Comparison of ENCODE assay signal across 16 cellular contexts in the genomic region with DNA sequence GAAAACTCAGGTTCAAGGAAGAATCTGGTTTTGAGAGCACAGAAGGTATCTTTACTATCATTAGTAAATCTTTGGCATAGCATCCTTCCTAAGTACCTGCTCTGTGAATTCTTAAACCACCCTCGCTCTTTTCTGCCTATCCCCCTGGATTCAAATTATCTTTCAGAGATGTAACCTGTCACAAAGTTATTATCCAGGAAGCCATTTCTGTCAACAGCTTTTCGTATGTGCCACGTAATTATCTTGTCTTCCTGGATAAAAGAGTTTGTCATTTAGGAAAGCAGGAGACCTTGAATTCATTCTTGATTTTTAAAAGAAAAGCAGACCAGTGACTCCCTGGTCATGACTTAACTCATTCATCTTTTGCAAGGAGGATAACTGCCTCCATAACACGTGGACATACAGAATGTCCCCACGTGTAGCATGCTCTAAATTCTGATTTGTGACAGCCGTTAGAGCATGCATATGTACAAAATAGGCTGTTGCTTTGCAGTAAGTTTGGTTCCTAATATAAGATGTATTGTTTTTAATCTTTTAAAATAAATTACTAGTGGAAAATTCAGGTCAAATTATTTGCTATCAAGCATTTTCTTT.
DNase-seq lines count a peak whose midpoint lies in the region; ATAC-seq and TF ChIP-seq lines count a peak whose summit lies in the region.
"Had no signal": no experiment of that assay in that cellular context is flagged by ENCODE, and none has a peak within 500 bp of the region (broad histone marks: within the 10 kb centered on the region; RNA-seq: fewer than 3 reads in every experiment).

No MANE protein-coding gene starts in this region.

- no peaks in the 10 kb centered on the region for H3K79me2 ChIP-seq in DOHH2 (ENCODE audit: control insufficient read depth, low read length)

- H3K9me3 ChIP-seq in DOHH2 (ENCODE audit: control insufficient read depth, insufficient read depth, low read length) (no peaks in the 10 kb centered on the region), neutrophil (no peaks in the 10 kb centered on the region), thyroid gland (no peaks in the 10 kb centered on the region)

- H3K27me3 Mint-ChIP-seq in activated naive CD8-positive, alpha-beta T cell treated with anti-CD3 and anti-CD28 coated beads, Interleukin-2, amount 10 ng/mL, durations not matched to agents 7 days and 5 days, result peaks cover 9% of the 10 kb centered on the region
- H3K27me3 Mint-ChIP-seq in activated naive CD8-positive, alpha-beta T cell treated with anti-CD3 and anti-CD28 coated beads for 36 hours, result no peaks in the 10 kb centered on the region
- no peaks in the 10 kb centered on the region for H3K27me3 Mint-ChIP-seq in chondrocyte (ENCODE audit: low read depth)

- H3K4me1 ChIP-seq in DOHH2 (ENCODE audit: control insufficient read depth, low read length) (peaks cover 19% of the 10 kb centered on the region), neutrophil (ENCODE audit: control insufficient read depth in 1 of 2, insufficient read depth in 1 of 2, low read depth in 1 of 2, low read length in 1 of 2) (peaks cover 18 to 27% of the 10 kb centered on the region in 2 experiments), thyroid gland (no peaks in the 10 kb centered on the region)

- peaks cover 13% of the 10 kb centered on the region for H3K4me1 Mint-ChIP-seq in activated naive CD8-positive, alpha-beta T cell treated with anti-CD3 and anti-CD28 coated beads, Interleukin-2, amount 10 ng/mL, durations not matched to agents 7 days and 5 days
- peaks cover 26% of the 10 kb centered on the region for H3K4me1 Mint-ChIP-seq in activated naive CD8-positive, alpha-beta T cell treated with anti-CD3 and anti-CD28 coated beads for 36 hours
- H3K4me1 Mint-ChIP-seq in chondrocyte (ENCODE audit: low read depth), result peaks cover 70% of the 10 kb centered on the region

- 90% methylated on average over 6 of the region's 6 CpGs for WGBS in thyroid gland, 2 donors

- no peaks in the 10 kb centered on the region for H3K27me3 ChIP-seq in DOHH2 (ENCODE audit: control insufficient read depth, low read length)
- no peaks in the 10 kb centered on the region for H3K27me3 ChIP-seq in neutrophil
- H3K27me3 ChIP-seq in thyroid gland, result no peaks in the 10 kb centered on the region

- POLR2A ChIA-PET in activated naive CD8-positive, alpha-beta T cell treated with anti-CD3 and anti-CD28 coated beads, Interleukin-2, amount 10 ng/mL, durations not matched to agents 7 days and 5 days (lab: Charles Lee), result no interaction called here

- DNase-seq in activated naive CD8-positive, alpha-beta T cell treated with anti-CD3 and anti-CD28 coated beads, Interleukin-2, amount 10 ng/mL, durations not matched to agents 7 days and 5 days, result no peak
- no peak for DNase-seq in activated naive CD8-positive, alpha-beta T cell treated with anti-CD3 and anti-CD28 coated beads for 36 hours
- DNase-seq in chondrocyte (ENCODE audit: low spot score) (no peak), thyroid gland (no peak), EL (no peak)
- DNase-seq: DMS153, HCEC 1CT, NCI-H1694 treated with DMSO at 0.1 percent for 48 hours, OCI-M1, Right ventricle myocardium superior had no signal

- H3K4me3 Mint-ChIP-seq in activated naive CD8-positive, alpha-beta T cell treated with anti-CD3 and anti-CD28 coated beads, Interleukin-2, amount 10 ng/mL, durations not matched to agents 7 days and 5 days, result peak overlapping the region; percentile 57
- H3K4me3 Mint-ChIP-seq in activated naive CD8-positive, alpha-beta T cell treated with anti-CD3 and anti-CD28 coated beads for 36 hours, result no peak overlapping the region
- no peak overlapping the region for H3K4me3 Mint-ChIP-seq in chondrocyte (ENCODE audit: unreplicated experiment)
- H3K4me3 Mint-ChIP-seq: GM23338 had no signal

- no peaks in the 10 kb centered on the region for H3K9me3 Mint-ChIP-seq in activated naive CD8-positive, alpha-beta T cell treated with anti-CD3 and anti-CD28 coated beads, Interleukin-2, amount 10 ng/mL, durations not matched to agents 7 days and 5 days
- no peaks in the 10 kb centered on the region for H3K9me3 Mint-ChIP-seq in activated naive CD8-positive, alpha-beta T cell treated with anti-CD3 and anti-CD28 coated beads for 36 hours
- H3K9me3 Mint-ChIP-seq in chondrocyte (ENCODE audit: low read depth), result no peaks in the 10 kb centered on the region
- H3K9me3 Mint-ChIP-seq: GM23338 had no signal

- TF ChIP-seq POLR2A in thyroid gland (IDR thresholded peaks at IDR 0.05), result no peak

- intact Hi-C loops in thyroid gland (cut with DNase I), result no loop called here

- H3K36me3 ChIP-seq in DOHH2 (ENCODE audit: control insufficient read depth, low read length), result peaks cover 3% of the 10 kb centered on the region; the same call in 1 of the 2 replicates
- no peaks in the 10 kb centered on the region for H3K36me3 ChIP-seq in neutrophil
- peaks cover under 1 to 5% of the 10 kb centered on the region in 2 donors for H3K36me3 ChIP-seq in thyroid gland

- H3F3A ChIP-seq in DOHH2 (ENCODE audit: control insufficient read depth, insufficient read depth), result no peaks in the 10 kb centered on the region

- H3K27ac ChIP-seq in DOHH2 (ENCODE audit: low read depth, low read length), result no peak overlapping the region
- H3K27ac ChIP-seq in neutrophil, result peak overlapping the region; percentile 66
- H3K27ac ChIP-seq in thyroid gland, result no peak overlapping the region
- H3K27ac ChIP-seq: HL-60, KMS-11 had no signal

- TF ChIP-seq CTCF in DOHH2 (IDR thresholded peaks at IDR 0.05; ENCODE audit: low read depth, low read length, poor library complexity, severe bottlenecking) (no peak), chondrocyte (IDR thresholded peaks at IDR 0.05) (no peak), neutrophil (IDR thresholded peaks at IDR 0.05) (no peak), thyroid gland (IDR thresholded peaks at IDR 0.05) (no peak)

- H3K4me2 ChIP-seq in DOHH2 (ENCODE audit: low read length), result peak overlapping the region; percentile 32; the same call in 1 of the 2 replicates
- H3K4me2 ChIP-seq: GM23338, KMS-11 had no signal

- no peaks in the 10 kb centered on the region for H3K9me2 ChIP-seq in DOHH2 (replicated peaks; ENCODE audit: control insufficient read depth, low read length)

- no peak for ATAC-seq in activated naive CD8-positive, alpha-beta T cell treated with anti-CD3 and anti-CD28 coated beads, Interleukin-2, amount 10 ng/mL, durations not matched to agents 7 days and 5 days (ENCODE audit: low read depth)
- ATAC-seq in HG02870 (IDR thresholded peaks at IDR 0.05; ENCODE audit: unreplicated experiment), result no peak
- ATAC-seq: GM23338 had no signal

- H3K36me3 Mint-ChIP-seq in activated naive CD8-positive, alpha-beta T cell treated with anti-CD3 and anti-CD28 coated beads, Interleukin-2, amount 10 ng/mL, durations not matched to agents 7 days and 5 days, result no peaks in the 10 kb centered on the region
- no peaks in the 10 kb centered on the region for H3K36me3 Mint-ChIP-seq in activated naive CD8-positive, alpha-beta T cell treated with anti-CD3 and anti-CD28 coated beads for 36 hours
- H3K36me3 Mint-ChIP-seq in chondrocyte (ENCODE audit: low read depth), result peaks cover 24% of the 10 kb centered on the region

- H4K20me1 ChIP-seq in DOHH2 (ENCODE audit: control insufficient read depth, insufficient read depth, low read depth, low read length), result no peaks in the 10 kb centered on the region

- H3K4me3 ChIP-seq in DOHH2 (ENCODE audit: low read length) (no peak overlapping the region), neutrophil (ENCODE audit: low read depth in 1 of 2, low read length in 1 of 2) (no peak overlapping the region), thyroid gland (replicated peaks in 1 of 3) (no peak overlapping the region)
- H3K4me3 ChIP-seq: GM23338 had no signal

- no peak overlapping the region for H3K27ac Mint-ChIP-seq in activated naive CD8-positive, alpha-beta T cell treated with anti-CD3 and anti-CD28 coated beads, Interleukin-2, amount 10 ng/mL, durations not matched to agents 7 days and 5 days
- H3K27ac Mint-ChIP-seq in activated naive CD8-positive, alpha-beta T cell treated with anti-CD3 and anti-CD28 coated beads for 36 hours, result no peak overlapping the region
- H3K27ac Mint-ChIP-seq in chondrocyte (ENCODE audit: unreplicated experiment), result peak overlapping the region; percentile 70
- H3K27ac Mint-ChIP-seq: GM23338 had no signal
